Comparison of ENCODE assay signal across 1 cellular context in genomic region chr12:55940065-55940732, GRCh38.
TF ChIP-seq lines count a peak whose summit lies in the region.

No MANE protein-coding gene starts in this region.

TF ChIP-seq in HepG2, 621 proteins besides CTCF, POLR2A, EP300 and RAD21 (continued from another document and continues in another):
- TF ChIP-seq ELK4 (CRISPR knock-in tag; IDR thresholded peaks at IDR 0.05; ENCODE audit: borderline replicate concordance), result no peak
- TF ChIP-seq ZNF639 (CRISPR knock-in tag; conservative IDR thresholded peaks at IDR 0.05), result no peak
- no peak for TF ChIP-seq ZXDC (CRISPR knock-in tag; IDR thresholded peaks at IDR 0.05)
- TF ChIP-seq FOXM1 (CRISPR knock-in tag; IDR thresholded peaks at IDR 0.05), result no peak
- TF ChIP-seq ZNF75D (CRISPR knock-in tag; IDR thresholded peaks at IDR 0.05; ENCODE audit: borderline replicate concordance), result no peak
- TF ChIP-seq ZNF768 (CRISPR knock-in tag; IDR thresholded peaks at IDR 0.05), result 0 out of 2 replicates have a peak, but pooled peaks have one; percentile 24
- no peak for TF ChIP-seq ESRRA (CRISPR knock-in tag; IDR thresholded peaks at IDR 0.05; ENCODE audit: low read depth)
- TF ChIP-seq ARNT2 (CRISPR knock-in tag; IDR thresholded peaks at IDR 0.05; ENCODE audit: low read depth), result no peak
- no peak for TF ChIP-seq CENPX (CRISPR knock-in tag; IDR thresholded peaks at IDR 0.05)
- TF ChIP-seq ZBTB38 (CRISPR knock-in tag; IDR thresholded peaks at IDR 0.05), result no peak
- no peak for TF ChIP-seq ZBTB7B (CRISPR knock-in tag; IDR thresholded peaks at IDR 0.05)
- no peak for TF ChIP-seq ATF7-NPFF (CRISPR knock-in tag; IDR thresholded peaks at IDR 0.05; ENCODE audit: low read depth)
- TF ChIP-seq HNRNPLL (IDR thresholded peaks at IDR 0.05; ENCODE audit: low read depth, low read length, poor library complexity, severe bottlenecking), result no peak
- TF ChIP-seq ZNF547 (CRISPR knock-in tag; IDR thresholded peaks at IDR 0.05), result peak; percentile 69; the same call in 1 of the 2 replicates
- no peak for TF ChIP-seq ZFP36L2 (CRISPR knock-in tag; IDR thresholded peaks at IDR 0.05)
- peak; percentile 28; the same call in 1 of the 2 replicates for TF ChIP-seq ZNF609 (CRISPR knock-in tag; IDR thresholded peaks at IDR 0.05; ENCODE audit: borderline replicate concordance)
- no peak for TF ChIP-seq NFRKB (IDR thresholded peaks at IDR 0.05)
- no peak for TF ChIP-seq CSRNP1 (CRISPR knock-in tag; IDR thresholded peaks at IDR 0.05)
- no peak for TF ChIP-seq ZBTB4 (CRISPR knock-in tag; IDR thresholded peaks at IDR 0.05; ENCODE audit: borderline replicate concordance)
- no peak for TF ChIP-seq RCOR2 (CRISPR knock-in tag; IDR thresholded peaks at IDR 0.05)
- TF ChIP-seq ZBTB14 (CRISPR knock-in tag; IDR thresholded peaks at IDR 0.05), result no peak
- TF ChIP-seq MLX (CRISPR knock-in tag; IDR thresholded peaks at IDR 0.05), result no peak
- no peak for TF ChIP-seq PRPF4 (IDR thresholded peaks at IDR 0.05; ENCODE audit: low read depth, low read length, poor library complexity, severe bottlenecking)
- no peak for TF ChIP-seq TFE3 (CRISPR knock-in tag; IDR thresholded peaks at IDR 0.05)
- TF ChIP-seq MEF2D (CRISPR knock-in tag; IDR thresholded peaks at IDR 0.05), result no peak
- 0 out of 2 replicates have a peak, but pooled peaks have one; percentile 26 for TF ChIP-seq ZNF44 (CRISPR knock-in tag; IDR thresholded peaks at IDR 0.05)
- peak; percentile 82 for TF ChIP-seq KDM2A (CRISPR knock-in tag; IDR thresholded peaks at IDR 0.05; ENCODE audit: borderline replicate concordance, low read depth)
- peak; percentile 69; the same call in 1 of the 2 replicates for TF ChIP-seq NFKB2 (CRISPR knock-in tag; IDR thresholded peaks at IDR 0.05; ENCODE audit: borderline replicate concordance)
- peak; percentile 37; the same call in 1 of the 2 replicates for TF ChIP-seq ZNF614 (CRISPR knock-in tag; IDR thresholded peaks at IDR 0.05; ENCODE audit: borderline replicate concordance)
- TF ChIP-seq SALL1 (CRISPR knock-in tag; IDR thresholded peaks at IDR 0.05), result peak; percentile 46; the same call in 1 of the 2 replicates
- TF ChIP-seq ZNF205 (CRISPR knock-in tag; IDR thresholded peaks at IDR 0.05), result no peak
- no peak for TF ChIP-seq ZNF710 (CRISPR knock-in tag; IDR thresholded peaks at IDR 0.05; ENCODE audit: borderline replicate concordance)
- TF ChIP-seq ZNF556 (CRISPR knock-in tag; IDR thresholded peaks at IDR 0.05; ENCODE audit: borderline replicate concordance), result peak; percentile 49; the same call in 1 of the 2 replicates
- no peak for TF ChIP-seq ZNF354B (CRISPR knock-in tag; IDR thresholded peaks at IDR 0.05)
